ENCODE assay signal across 18 cellular contexts in the genomic region with DNA sequence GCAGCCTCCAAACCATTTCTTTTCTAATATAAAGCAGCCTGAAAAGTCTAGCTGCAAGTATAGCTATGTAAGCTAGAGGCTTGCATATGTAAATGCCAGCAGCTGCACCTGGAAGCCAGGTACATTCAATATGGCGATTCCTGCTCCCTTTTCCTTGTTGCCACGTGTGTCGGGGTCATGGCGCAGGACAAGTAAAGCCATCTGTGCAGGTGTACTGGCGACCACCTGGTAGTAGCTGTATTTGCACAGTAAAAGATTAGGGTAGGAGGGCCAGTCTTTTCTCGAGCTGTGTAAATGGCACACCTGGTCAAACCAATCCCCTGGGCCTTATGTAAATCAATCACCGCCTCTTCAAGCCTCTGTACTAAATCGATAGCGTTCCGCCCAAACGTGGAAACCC.
DNase-seq lines count a peak whose midpoint lies in the region; ATAC-seq and TF ChIP-seq lines count a peak whose summit lies in the region.
"Had no signal": no experiment of that assay in that cellular context is flagged by ENCODE, and none has a peak within 500 bp of the region (broad histone marks: within the 10 kb centered on the region; RNA-seq: fewer than 3 reads in every experiment).

No MANE protein-coding gene starts in this region.

- H3K4me3 Mint-ChIP-seq in WTC11, result 0 out of 2 replicates have a peak overlapping the region, but pooled peaks have one; percentile 4
- H3K4me3 Mint-ChIP-seq: CD14-positive monocyte; CD4-positive, alpha-beta memory T cell had no signal

- peak; percentile 86 for ATAC-seq in WTC11
- no peak for ATAC-seq in SK-N-SH treated with all-trans-retinoic acid at 6 μM for 48 hours
- ATAC-seq: A549, GM12878, HepG2 had no signal

- H3K27ac ChIP-seq in mesenchymal stem cell (ENCODE audit: low read length, poor library complexity, severe bottlenecking) (no peak overlapping the region), thyroid gland (no peak overlapping the region)
- H3K27ac ChIP-seq: 22Rv1, A549, BLaER1 had no signal

- no peak overlapping the region for H2AK5ac ChIP-seq in mesenchymal stem cell (ENCODE audit: low read length, severe bottlenecking)

- no peaks in the 10 kb centered on the region for H3K4me1 ChIP-seq in mesenchymal stem cell (ENCODE audit: control insufficient read depth, insufficient read depth, low read depth, low read length)
- H3K4me1 ChIP-seq in thyroid gland, result no peaks in the 10 kb centered on the region
- H3K4me1 ChIP-seq: A549, BLaER1, HAP-1 had no signal

- H2BK120ac ChIP-seq in mesenchymal stem cell (ENCODE audit: low read depth, low read length), result no peak overlapping the region

- H3K79me1 ChIP-seq in mesenchymal stem cell (replicated peaks; ENCODE audit: low read length, poor library complexity, severe bottlenecking), result no peaks in the 10 kb centered on the region

- H3K27me3 Mint-ChIP-seq in WTC11 (ENCODE audit: low read depth), result no peaks in the 10 kb centered on the region
- H3K27me3 Mint-ChIP-seq: CD4-positive, alpha-beta memory T cell had no signal

- H4K8ac ChIP-seq in mesenchymal stem cell (ENCODE audit: low read length), result peak overlapping the region; percentile 19

- no peak overlapping the region for H4K91ac ChIP-seq in mesenchymal stem cell (ENCODE audit: low read length)

- TF ChIP-seq CTCF in WTC11 (IDR thresholded peaks at IDR 0.05), result no peak
- no peak for TF ChIP-seq CTCF in thyroid gland (IDR thresholded peaks at IDR 0.05)

- CTCF ChIA-PET in WTC11 (lab: Charles Lee), result no interaction called here

- no peak overlapping the region for H3K23ac ChIP-seq in mesenchymal stem cell (ENCODE audit: low read length in 2 of 2)

- 83% methylated on average over 11 of the region's 11 CpGs for WGBS in mesenchymal stem cell
- WGBS in thyroid gland, 2 donors, result 91 to 92% methylated on average over 11 of the region's 11 CpGs

- no peak overlapping the region for H3K9ac ChIP-seq in mesenchymal stem cell (ENCODE audit: low read length)
- H3K9ac ChIP-seq: BLaER1 had no signal

- H3K4me2 ChIP-seq in mesenchymal stem cell (ENCODE audit: low read length, poor library complexity, severe bottlenecking), result no peak overlapping the region
- H3K4me2 ChIP-seq: A549, BLaER1 had no signal

- H3K9me3 ChIP-seq in mesenchymal stem cell (ENCODE audit: control insufficient read depth, low read length) (no peaks in the 10 kb centered on the region), thyroid gland (no peaks in the 10 kb centered on the region)
- H3K9me3 ChIP-seq: A549, BLaER1, HAP-1 had no signal

- intact Hi-C loops in thyroid gland (cut with DNase I), result no loop called here

- no peaks in the 10 kb centered on the region for H3K36me3 ChIP-seq in mesenchymal stem cell (ENCODE audit: control insufficient read depth in 1 of 2, insufficient read depth in 2 of 2, low read depth in 1 of 2, low read length in 2 of 2)
- H3K36me3 ChIP-seq in thyroid gland, result no peaks in the 10 kb centered on the region
- H3K36me3 ChIP-seq: BLaER1, HAP-1 had no signal

- no peak overlapping the region for H2BK5ac ChIP-seq in mesenchymal stem cell (ENCODE audit: low read depth, low read length, poor library complexity, severe bottlenecking)

- no peak overlapping the region for H2BK15ac ChIP-seq in mesenchymal stem cell (ENCODE audit: low read depth, poor library complexity, severe bottlenecking)

- H3K4me3 ChIP-seq in mesenchymal stem cell (ENCODE audit: insufficient read depth in 1 of 2, low read depth in 1 of 2, low read length in 2 of 2) (no peak overlapping the region), thyroid gland (replicated peaks in 1 of 3) (no peak overlapping the region)
- H3K4me3 ChIP-seq: A549, BLaER1, GM12878, HAP-1 had no signal

- no peaks in the 10 kb centered on the region for H3K27me3 ChIP-seq in mesenchymal stem cell (ENCODE audit: control insufficient read depth in 1 of 2, insufficient read depth in 1 of 2, low read length in 2 of 2)
- H3K27me3 ChIP-seq in thyroid gland, result no peaks in the 10 kb centered on the region
- H3K27me3 ChIP-seq: BLaER1 had no signal

- H3K18ac ChIP-seq in mesenchymal stem cell (ENCODE audit: low read depth in 1 of 2, low read length in 2 of 2), result no peak overlapping the region

- peak overlapping the region; percentile 6 for H3K27ac Mint-ChIP-seq in WTC11
- H3K27ac Mint-ChIP-seq: CD14-positive monocyte had no signal

- peak; percentile 30 for DNase-seq in NCI-H146 (lab: John Stamatoyannopoulos, UW)
- DNase-seq in NCI-H146 treated with DMSO at 0.1 percent for 48 hours (lab: John Stamatoyannopoulos, UW; ENCODE audit: unreplicated experiment), result no peak
- DNase-seq in NCI-H2171 treated with DMSO at 0.1 percent for 48 hours (lab: John Stamatoyannopoulos, UW), result peak; percentile 69
- peak; percentile 58 for DNase-seq in WTC11 (ENCODE audit: low spot score)
- DNase-seq in mesenchymal stem cell, result no peak
- DNase-seq in thyroid gland, result no peak
- no peak for DNase-seq in DMS 273 (lab: John Stamatoyannopoulos, UW; ENCODE audit: unreplicated experiment)
- DNase-seq: CD4-positive, alpha-beta memory T cell; DMS79 treated with DMSO at 0.1 percent for 48 hours; GOT3 had no signal

- peaks cover 44% of the 10 kb centered on the region for H3K4me1 Mint-ChIP-seq in WTC11
- H3K4me1 Mint-ChIP-seq: CD14-positive monocyte; CD4-positive, alpha-beta memory T cell had no signal

- no peak overlapping the region for H3K4ac ChIP-seq in mesenchymal stem cell (ENCODE audit: low read depth in 1 of 2, low read length in 2 of 2)

- no peaks in the 10 kb centered on the region for H3K9me3 Mint-ChIP-seq in WTC11

- H3K14ac ChIP-seq in mesenchymal stem cell (ENCODE audit: low read length in 2 of 2), result no peak overlapping the region

- H2BK12ac ChIP-seq in mesenchymal stem cell (ENCODE audit: low read length in 2 of 2), result no peak overlapping the region

- no peak overlapping the region for H2AFZ ChIP-seq in mesenchymal stem cell (ENCODE audit: low read depth, low read length)

- POLR2A ChIA-PET in WTC11 (lab: Charles Lee), result no interaction called here

- TF ChIP-seq POLR2A in thyroid gland (IDR thresholded peaks at IDR 0.05), result no peak

- H3K36me3 Mint-ChIP-seq in WTC11, result no peaks in the 10 kb centered on the region
- H3K36me3 Mint-ChIP-seq: CD14-positive monocyte; CD4-positive, alpha-beta memory T cell had no signal

TF ChIP-seq in WTC11, 78 proteins besides CTCF, POLR2A, EP300 and RAD21:
- no peak for TF ChIP-seq ETV6 (CRISPR knock-in tag; IDR thresholded peaks at IDR 0.05)
- TF ChIP-seq, protein P1, sequence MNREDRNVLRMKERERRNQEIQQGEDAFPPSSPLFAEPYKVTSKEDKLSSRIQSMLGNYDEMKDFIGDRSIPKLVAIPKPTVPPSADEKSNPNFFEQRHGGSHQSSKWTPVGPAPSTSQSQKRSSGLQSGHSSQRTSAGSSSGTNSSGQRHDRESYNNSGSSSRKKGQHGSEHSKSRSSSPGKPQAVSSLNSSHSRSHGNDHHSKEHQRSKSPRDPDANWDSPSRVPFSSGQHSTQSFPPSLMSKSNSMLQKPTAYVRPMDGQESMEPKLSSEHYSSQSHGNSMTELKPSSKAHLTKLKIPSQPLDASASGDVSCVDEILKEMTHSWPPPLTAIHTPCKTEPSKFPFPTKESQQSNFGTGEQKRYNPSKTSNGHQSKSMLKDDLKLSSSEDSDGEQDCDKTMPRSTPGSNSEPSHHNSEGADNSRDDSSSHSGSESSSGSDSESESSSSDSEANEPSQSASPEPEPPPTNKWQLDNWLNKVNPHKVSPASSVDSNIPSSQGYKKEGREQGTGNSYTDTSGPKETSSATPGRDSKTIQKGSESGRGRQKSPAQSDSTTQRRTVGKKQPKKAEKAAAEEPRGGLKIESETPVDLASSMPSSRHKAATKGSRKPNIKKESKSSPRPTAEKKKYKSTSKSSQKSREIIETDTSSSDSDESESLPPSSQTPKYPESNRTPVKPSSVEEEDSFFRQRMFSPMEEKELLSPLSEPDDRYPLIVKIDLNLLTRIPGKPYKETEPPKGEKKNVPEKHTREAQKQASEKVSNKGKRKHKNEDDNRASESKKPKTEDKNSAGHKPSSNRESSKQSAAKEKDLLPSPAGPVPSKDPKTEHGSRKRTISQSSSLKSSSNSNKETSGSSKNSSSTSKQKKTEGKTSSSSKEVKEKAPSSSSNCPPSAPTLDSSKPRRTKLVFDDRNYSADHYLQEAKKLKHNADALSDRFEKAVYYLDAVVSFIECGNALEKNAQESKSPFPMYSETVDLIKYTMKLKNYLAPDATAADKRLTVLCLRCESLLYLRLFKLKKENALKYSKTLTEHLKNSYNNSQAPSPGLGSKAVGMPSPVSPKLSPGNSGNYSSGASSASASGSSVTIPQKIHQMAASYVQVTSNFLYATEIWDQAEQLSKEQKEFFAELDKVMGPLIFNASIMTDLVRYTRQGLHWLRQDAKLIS (CRISPR knock-in tag; IDR thresholded peaks at IDR 0.05; ENCODE audit: borderline replicate concordance), result no peak
TF ChIP-seq in WTC11: peak in this region for 0.

TF ChIP-seq in SK-N-SH treated with all-trans-retinoic acid at 6 μM for 48 hours, 23 proteins besides CTCF, POLR2A, EP300 and RAD21 (continues in another document):
- no peak for TF ChIP-seq GLIS3 (CRISPR knock-in tag; IDR thresholded peaks at IDR 0.05)
- no peak for TF ChIP-seq RARB (CRISPR knock-in tag; IDR thresholded peaks at IDR 0.05)
- TF ChIP-seq ZFP3 (CRISPR knock-in tag; IDR thresholded peaks at IDR 0.05), result no peak
- TF ChIP-seq, protein P2, sequence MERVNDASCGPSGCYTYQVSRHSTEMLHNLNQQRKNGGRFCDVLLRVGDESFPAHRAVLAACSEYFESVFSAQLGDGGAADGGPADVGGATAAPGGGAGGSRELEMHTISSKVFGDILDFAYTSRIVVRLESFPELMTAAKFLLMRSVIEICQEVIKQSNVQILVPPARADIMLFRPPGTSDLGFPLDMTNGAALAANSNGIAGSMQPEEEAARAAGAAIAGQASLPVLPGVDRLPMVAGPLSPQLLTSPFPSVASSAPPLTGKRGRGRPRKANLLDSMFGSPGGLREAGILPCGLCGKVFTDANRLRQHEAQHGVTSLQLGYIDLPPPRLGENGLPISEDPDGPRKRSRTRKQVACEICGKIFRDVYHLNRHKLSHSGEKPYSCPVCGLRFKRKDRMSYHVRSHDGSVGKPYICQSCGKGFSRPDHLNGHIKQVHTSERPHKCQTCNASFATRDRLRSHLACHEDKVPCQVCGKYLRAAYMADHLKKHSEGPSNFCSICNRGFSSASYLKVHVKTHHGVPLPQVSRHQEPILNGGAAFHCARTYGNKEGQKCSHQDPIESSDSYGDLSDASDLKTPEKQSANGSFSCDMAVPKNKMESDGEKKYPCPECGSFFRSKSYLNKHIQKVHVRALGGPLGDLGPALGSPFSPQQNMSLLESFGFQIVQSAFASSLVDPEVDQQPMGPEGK (CRISPR knock-in tag; IDR thresholded peaks at IDR 0.05; ENCODE audit: borderline replicate concordance), result no peak

Comparison
In these comparisons a context has a peak if more than half of its experiments do, and no peak if none do; other contexts are left out.
1. DNase-seq: peak in NCI-H146 (single experiment), NCI-H2171 treated with DMSO at 0.1 percent for 48 hours (single experiment) and WTC11 (single experiment); none in NCI-H146 treated with DMSO at 0.1 percent for 48 hours (single experiment), mesenchymal stem cell (single experiment), thyroid gland (0 of 2) and DMS 273 (single experiment).